In the genomic region with DNA sequence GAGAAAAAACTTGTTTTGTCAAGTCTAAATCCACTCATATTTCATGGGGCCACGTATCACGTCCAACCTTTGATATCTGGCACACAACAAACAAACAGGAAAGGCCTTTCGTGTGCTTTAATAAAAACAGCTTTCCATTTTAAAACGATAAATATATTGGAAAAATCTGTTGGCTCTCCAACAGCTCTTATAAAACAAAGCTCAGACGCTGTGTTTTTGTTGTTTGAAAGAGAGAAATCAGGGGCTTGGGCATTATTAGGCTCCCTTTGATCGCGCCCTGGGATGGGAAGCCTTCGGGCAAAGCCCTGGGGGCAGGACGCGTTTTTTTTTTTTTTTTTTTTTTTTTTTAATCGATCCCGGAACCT, we compare ENCODE assay signal across 8 cellular contexts. TPM values are rescaled to one million over a fixed set of nuclear protein-coding genes. Genes with fewer than 3 reads are reported as not detected.
DNase-seq lines count a peak whose midpoint lies in the region; ATAC-seq lines count a peak whose summit lies in the region.

No MANE protein-coding gene starts in this region.

- POLR2A ChIA-PET in activated CD4-positive, alpha-beta T cell treated with anti-CD3 and anti-CD28 coated beads for 36 hours (lab: Charles Lee), result no interaction called here
- POLR2A ChIA-PET in activated naive CD8-positive, alpha-beta T cell treated with anti-CD3 and anti-CD28 coated beads, Interleukin-2, amount 10 ng/mL, durations not matched to agents 7 days and 5 days (lab: Charles Lee), result interaction anchor here (0.7 kb wide), 1 partner anchor 35 kb away, joined by 3 read pairs; no protein-coding TSS in a partner anchor

- no peaks in the 10 kb centered on the region for H3K36me3 Mint-ChIP-seq in activated CD4-positive, alpha-beta T cell treated with anti-CD3 and anti-CD28 coated beads for 36 hours (ENCODE audit: low read depth)
- no peaks in the 10 kb centered on the region for H3K36me3 Mint-ChIP-seq in activated naive CD8-positive, alpha-beta T cell treated with anti-CD3 and anti-CD28 coated beads, Interleukin-2, amount 10 ng/mL, durations not matched to agents 7 days and 5 days

- H3K4me3 Mint-ChIP-seq in activated CD4-positive, alpha-beta T cell treated with anti-CD3 and anti-CD28 coated beads for 36 hours, result peak overlapping the region; percentile 65
- H3K4me3 Mint-ChIP-seq in activated naive CD8-positive, alpha-beta T cell treated with anti-CD3 and anti-CD28 coated beads, Interleukin-2, amount 10 ng/mL, durations not matched to agents 7 days and 5 days, result peak overlapping the region; percentile 72

- CTCF ChIA-PET in activated CD4-positive, alpha-beta T cell treated with anti-CD3 and anti-CD28 coated beads for 36 hours (lab: Charles Lee), result no interaction called here

- no peak for DNase-seq in activated CD4-positive, alpha-beta T cell treated with anti-CD3 and anti-CD28 coated beads for 36 hours
- DNase-seq in activated CD4-positive, alpha-beta T cell treated with anti-CD3 and anti-CD28 coated beads, Interleukin-2, amount 50 U/mL, for 48 hours, result no peak
- no peak for DNase-seq in activated naive CD8-positive, alpha-beta T cell treated with anti-CD3 and anti-CD28 coated beads, Interleukin-2, amount 10 ng/mL, durations not matched to agents 7 days and 5 days
- DNase-seq in iris pigment epithelial cell (ENCODE audit: low read depth) (peak; percentile 49), superior temporal gyrus (ENCODE audit: extremely low spot score) (peak; percentile 62), glomerular visceral epithelial cell (ENCODE audit: extremely low spot score) (no peak), KG1 (lab: John Stamatoyannopoulos, UW) (no peak)

- intact Hi-C loops in activated CD4-positive, alpha-beta T cell treated with anti-CD3 and anti-CD28 coated beads for 36 hours (cut with DNase I, micrococcal nuclease), result loop anchor here in 1 of 2 experiments (5.0 to 10.0 kb wide), 2 partner anchors 306 to 423 kb away; partner anchors contain the start of gene AEBP2

- peaks cover 11% of the 10 kb centered on the region for H3K9me3 Mint-ChIP-seq in activated CD4-positive, alpha-beta T cell treated with anti-CD3 and anti-CD28 coated beads for 36 hours (ENCODE audit: low read depth)
- peaks cover 5% of the 10 kb centered on the region for H3K9me3 Mint-ChIP-seq in activated naive CD8-positive, alpha-beta T cell treated with anti-CD3 and anti-CD28 coated beads, Interleukin-2, amount 10 ng/mL, durations not matched to agents 7 days and 5 days

- peaks cover 18% of the 10 kb centered on the region for H3K4me1 Mint-ChIP-seq in activated CD4-positive, alpha-beta T cell treated with anti-CD3 and anti-CD28 coated beads for 36 hours
- H3K4me1 Mint-ChIP-seq in activated naive CD8-positive, alpha-beta T cell treated with anti-CD3 and anti-CD28 coated beads, Interleukin-2, amount 10 ng/mL, durations not matched to agents 7 days and 5 days, result peaks cover 11% of the 10 kb centered on the region

- ATAC-seq in activated CD4-positive, alpha-beta T cell treated with anti-CD3 and anti-CD28 coated beads for 36 hours, result no peak
- no peak for ATAC-seq in activated naive CD8-positive, alpha-beta T cell treated with anti-CD3 and anti-CD28 coated beads, Interleukin-2, amount 10 ng/mL, durations not matched to agents 7 days and 5 days (ENCODE audit: low read depth)
- no peak for ATAC-seq in HG03354 (IDR thresholded peaks at IDR 0.05; ENCODE audit: poor library complexity, severe bottlenecking, unreplicated experiment)

- H3K27ac Mint-ChIP-seq in activated CD4-positive, alpha-beta T cell treated with anti-CD3 and anti-CD28 coated beads for 36 hours, result peak overlapping the region; percentile 19
- peak overlapping the region; percentile 12 for H3K27ac Mint-ChIP-seq in activated naive CD8-positive, alpha-beta T cell treated with anti-CD3 and anti-CD28 coated beads, Interleukin-2, amount 10 ng/mL, durations not matched to agents 7 days and 5 days

- H3K27me3 Mint-ChIP-seq in activated CD4-positive, alpha-beta T cell treated with anti-CD3 and anti-CD28 coated beads for 36 hours, result peaks cover 15% of the 10 kb centered on the region
- H3K27me3 Mint-ChIP-seq in activated naive CD8-positive, alpha-beta T cell treated with anti-CD3 and anti-CD28 coated beads, Interleukin-2, amount 10 ng/mL, durations not matched to agents 7 days and 5 days, result peaks cover 40% of the 10 kb centered on the region

RNA-seq across cellular contexts. Expression of gene PLEKHA5, which starts 0.4 kb away (rescaled TPM):
- total RNA-seq in activated CD4-positive, alpha-beta T cell treated with anti-CD3 and anti-CD28 coated beads for 36 hours, result 1 to 10 TPM; 4.5 to 5.7 TPM
- 1 to 10 TPM; 4.4 to 5.5 TPM for total RNA-seq in activated naive CD8-positive, alpha-beta T cell treated with anti-CD3 and anti-CD28 coated beads, Interleukin-2, amount 10 ng/mL, durations not matched to agents 7 days and 5 days

Comparison
In these comparisons a context has a peak if more than half of its experiments do, and no peak if none do; other contexts are left out.
1. DNase-seq: peak in iris pigment epithelial cell (single experiment) and superior temporal gyrus (single experiment); none in activated CD4-positive, alpha-beta T cell treated with anti-CD3 and anti-CD28 coated beads for 36 hours (single experiment), activated CD4-positive, alpha-beta T cell treated with anti-CD3 and anti-CD28 coated beads, Interleukin-2, amount 50 U/mL, for 48 hours (0 of 2), activated naive CD8-positive, alpha-beta T cell treated with anti-CD3 and anti-CD28 coated beads, Interleukin-2, amount 10 ng/mL, durations not matched to agents 7 days and 5 days (single experiment), glomerular visceral epithelial cell (single experiment) and KG1 (single experiment).